Comparison of ENCODE assay signal across 9 cellular contexts in the genomic region with DNA sequence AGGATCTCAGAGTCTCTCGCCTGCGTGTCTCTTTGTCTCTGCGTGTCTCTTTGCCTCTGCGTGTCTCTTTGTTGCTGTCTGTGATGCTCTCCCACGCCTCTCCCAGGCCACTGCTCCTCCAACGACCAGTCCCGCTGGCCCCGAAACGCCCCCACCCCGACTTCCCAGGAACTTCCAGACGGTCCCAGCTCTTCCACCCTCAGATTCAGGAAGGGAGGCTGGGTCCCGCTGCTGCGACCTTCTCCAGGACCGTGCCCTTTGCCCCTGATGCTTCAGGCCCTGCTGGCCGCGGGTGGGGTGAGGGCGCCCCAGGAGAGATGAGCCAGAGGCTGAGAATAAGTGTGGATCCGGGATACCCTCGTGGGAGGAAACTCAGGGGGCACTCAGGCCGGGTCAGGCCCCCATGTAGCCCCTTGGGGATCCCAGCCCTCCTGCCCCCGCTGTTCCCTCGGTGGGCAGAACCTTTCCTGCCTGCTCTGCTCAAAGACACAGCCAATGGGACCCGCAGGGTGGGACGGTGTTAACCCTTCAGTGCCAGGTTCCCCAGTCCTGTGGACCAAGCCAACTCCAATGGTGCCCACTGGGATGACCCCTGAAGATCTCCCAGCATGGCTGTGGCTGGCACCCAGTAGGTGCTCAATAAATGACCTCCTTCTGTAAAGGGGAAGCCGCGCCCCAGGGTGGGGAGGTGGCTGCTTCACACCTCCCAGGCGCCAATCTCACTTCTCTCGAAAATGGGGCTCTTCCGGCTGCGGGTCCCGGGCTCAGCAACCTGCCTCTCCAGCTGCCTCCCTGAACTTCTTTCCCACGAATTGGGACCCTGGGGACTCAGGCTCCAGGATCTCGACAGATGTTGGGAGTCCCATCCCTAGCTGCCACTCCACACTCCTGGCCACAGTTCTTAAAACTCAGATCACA. TPM values are rescaled to one million over a fixed set of nuclear protein-coding genes. Genes with fewer than 3 reads are reported as not detected.
DNase-seq lines count a peak whose midpoint lies in the region; ATAC-seq and TF ChIP-seq lines count a peak whose summit lies in the region.
"Had no signal": no experiment of that assay in that cellular context is flagged by ENCODE, and none has a peak within 500 bp of the region (broad histone marks: within the 10 kb centered on the region; RNA-seq: fewer than 3 reads in every experiment).

No MANE protein-coding gene starts in this region.

- peaks cover 5 to 20% of the 10 kb centered on the region in 2 donors for H3K4me1 ChIP-seq in thoracic aorta (ENCODE audit: control insufficient read depth in 1 of 2, low read depth in 2 of 2)

- CTCF ChIA-PET in activated naive CD4-positive, alpha-beta T cell treated with anti-CD3 and anti-CD28 coated beads, Interleukin-2, amount 10 ng/mL, durations not matched to agents 7 days and 5 days (lab: Charles Lee), result interaction anchor here (1.0 kb wide), 1 partner anchor 181 kb away, joined by 3 read pairs; no protein-coding TSS in a partner anchor
- CTCF ChIA-PET in WTC11 (lab: Charles Lee), result interaction anchor here (0.6 to 4.4 kb wide), 14 partner anchors 8 to 348 kb away, joined by 3 to 17 read pairs (median 5); a partner anchor contains a TSS

- peaks cover 95% of the 10 kb centered on the region for H3K27me3 Mint-ChIP-seq in activated naive CD4-positive, alpha-beta T cell treated with anti-CD3 and anti-CD28 coated beads, Interleukin-2, amount 10 ng/mL, durations not matched to agents 7 days and 5 days
- peaks cover 61% of the 10 kb centered on the region for H3K27me3 Mint-ChIP-seq in WTC11 (ENCODE audit: low read depth)

- H3K27me3 ChIP-seq in thoracic aorta (replicated peaks; ENCODE audit: insufficient read depth), result peaks cover 1% of the 10 kb centered on the region

- POLR2A ChIA-PET in WTC11 (lab: Charles Lee), result no interaction called here

- peak; percentile 23 for DNase-seq in activated naive CD4-positive, alpha-beta T cell treated with anti-CD3 and anti-CD28 coated beads, Interleukin-2, amount 10 ng/mL, durations not matched to agents 7 days and 5 days
- no peak for DNase-seq in activated naive CD4-positive, alpha-beta T cell treated with anti-CD3 and anti-CD28 coated beads, Interleukin-2, amount 50 U/mL, for 16 hours
- DNase-seq in WTC11 (ENCODE audit: low spot score), result peak; percentile 45
- no peak for DNase-seq in thoracic aorta (ENCODE audit: low spot score)
- DNase-seq in RPMI8226, result no peak
- DNase-seq in middle frontal gyrus (ENCODE audit: extremely low spot score, low spot score), result no peak

- no peak overlapping the region for H3K27ac Mint-ChIP-seq in activated naive CD4-positive, alpha-beta T cell treated with anti-CD3 and anti-CD28 coated beads, Interleukin-2, amount 10 ng/mL, durations not matched to agents 7 days and 5 days
- H3K27ac Mint-ChIP-seq in WTC11, result no peak overlapping the region

- peaks cover 29% of the 10 kb centered on the region for H3K4me1 Mint-ChIP-seq in activated naive CD4-positive, alpha-beta T cell treated with anti-CD3 and anti-CD28 coated beads, Interleukin-2, amount 10 ng/mL, durations not matched to agents 7 days and 5 days
- H3K4me1 Mint-ChIP-seq in WTC11, result peaks cover 31% of the 10 kb centered on the region

- TF ChIP-seq CTCF in WTC11 (IDR thresholded peaks at IDR 0.05) (no peak), thoracic aorta (IDR thresholded peaks at IDR 0.05) (no peak)

- H3K36me3 ChIP-seq in thoracic aorta, result no peaks in the 10 kb centered on the region
- H3K36me3 ChIP-seq: MG63 had no signal

- H3K36me3 Mint-ChIP-seq in activated naive CD4-positive, alpha-beta T cell treated with anti-CD3 and anti-CD28 coated beads, Interleukin-2, amount 10 ng/mL, durations not matched to agents 7 days and 5 days, result peaks cover 2% of the 10 kb centered on the region
- peaks cover 2% of the 10 kb centered on the region; the same call in 1 of the 2 replicates for H3K36me3 Mint-ChIP-seq in WTC11

- ATAC-seq in WTC11 (no peak), thoracic aorta (ENCODE audit: insufficient number of reproducible peaks, low FRiP score, low read depth) (no peak), GM21381 (IDR thresholded peaks at IDR 0.05; ENCODE audit: unreplicated experiment) (no peak)

- H3K4me3 ChIP-seq in iPS-18c (ENCODE audit: insufficient read depth, low read depth, low read length) (peak overlapping the region; percentile 60), thoracic aorta (peak overlapping the region; percentile 69)

- no peaks in the 10 kb centered on the region for H3K9me3 ChIP-seq in iPS-18c (ENCODE audit: control insufficient read depth, insufficient read depth, low read length)
- no peaks in the 10 kb centered on the region for H3K9me3 ChIP-seq in thoracic aorta
- H3K9me3 ChIP-seq: MG63 had no signal

- peak overlapping the region; percentile 48 for H3K4me3 Mint-ChIP-seq in activated naive CD4-positive, alpha-beta T cell treated with anti-CD3 and anti-CD28 coated beads, Interleukin-2, amount 10 ng/mL, durations not matched to agents 7 days and 5 days
- H3K4me3 Mint-ChIP-seq in WTC11, result peak overlapping the region; percentile 80

- H3K27ac ChIP-seq in thoracic aorta, result no peak overlapping the region

- H3K9me3 Mint-ChIP-seq in activated naive CD4-positive, alpha-beta T cell treated with anti-CD3 and anti-CD28 coated beads, Interleukin-2, amount 10 ng/mL, durations not matched to agents 7 days and 5 days, result no peaks in the 10 kb centered on the region
- no peaks in the 10 kb centered on the region for H3K9me3 Mint-ChIP-seq in WTC11

TF ChIP-seq in WTC11, 78 proteins besides CTCF, POLR2A, EP300 and RAD21:
- TF ChIP-seq, protein P1, sequence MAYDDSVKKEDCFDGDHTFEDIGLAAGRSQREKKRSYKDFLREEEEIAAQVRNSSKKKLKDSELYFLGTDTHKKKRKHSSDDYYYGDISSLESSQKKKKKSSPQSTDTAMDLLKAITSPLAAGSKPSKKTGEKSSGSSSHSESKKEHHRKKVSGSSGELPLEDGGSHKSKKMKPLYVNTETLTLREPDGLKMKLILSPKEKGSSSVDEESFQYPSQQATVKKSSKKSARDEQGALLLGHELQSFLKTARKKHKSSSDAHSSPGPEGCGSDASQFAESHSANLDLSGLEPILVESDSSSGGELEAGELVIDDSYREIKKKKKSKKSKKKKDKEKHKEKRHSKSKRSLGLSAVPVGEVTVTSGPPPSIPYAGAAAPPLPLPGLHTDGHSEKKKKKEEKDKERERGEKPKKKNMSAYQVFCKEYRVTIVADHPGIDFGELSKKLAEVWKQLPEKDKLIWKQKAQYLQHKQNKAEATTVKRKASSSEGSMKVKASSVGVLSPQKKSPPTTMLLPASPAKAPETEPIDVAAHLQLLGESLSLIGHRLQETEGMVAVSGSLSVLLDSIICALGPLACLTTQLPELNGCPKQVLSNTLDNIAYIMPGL (CRISPR knock-in tag; IDR thresholded peaks at IDR 0.05), result 0 out of 2 replicates have a peak, but pooled peaks have one; percentile 33
- TF ChIP-seq FOXP1 (CRISPR knock-in tag; IDR thresholded peaks at IDR 0.05; ENCODE audit: borderline replicate concordance), result no peak

RNA-seq across cellular contexts. Expression of a gene that starts 1.5 kb away (rescaled TPM):
- total RNA-seq in WTC11 (2021), result 3.8 to 5.4 TPM (median 4.1 TPM) in 3 replicates
- total RNA-seq in thoracic aorta, result 1 to 10 TPM; 2.4 to 8.7 TPM

RNA-seq across cellular contexts. Expression of a gene that starts 15.5 kb away (rescaled TPM):
- 65.1 to 74.9 TPM (median 68.7 TPM) in 3 replicates for total RNA-seq in WTC11 (2021)
- 10 to 100 TPM; 42.0 to 57.3 TPM for total RNA-seq in thoracic aorta

RNA-seq across cellular contexts. Expression of a gene that starts 25.0 kb away (rescaled TPM):
- total RNA-seq in WTC11 (2021) (50.3 to 59.4 TPM (median 53.8 TPM) in 3 replicates), thoracic aorta (10 to 100 TPM; 17.1 to 30.5 TPM)

RNA-seq across cellular contexts. Expression of a gene that starts 47.1 kb away (rescaled TPM):
- 43.6 to 50.9 TPM (median 49.3 TPM) in 3 replicates for total RNA-seq in WTC11 (2021)
- 10 to 100 TPM; 14.4 to 37.7 TPM for total RNA-seq in thoracic aorta

RNA-seq across cellular contexts. Expression of a gene that starts 50.1 kb away (rescaled TPM):
- total RNA-seq in WTC11 (2021) (2.1 to 3.3 TPM (median 2.5 TPM) in 3 replicates), thoracic aorta (10 to 100 TPM; 16.2 to 21.0 TPM)

Comparison
In these comparisons a context has a peak if more than half of its experiments do, and no peak if none do; other contexts are left out.
1. DNase-seq: peak in activated naive CD4-positive, alpha-beta T cell treated with anti-CD3 and anti-CD28 coated beads, Interleukin-2, amount 10 ng/mL, durations not matched to agents 7 days and 5 days (single experiment) and WTC11 (single experiment); none in activated naive CD4-positive, alpha-beta T cell treated with anti-CD3 and anti-CD28 coated beads, Interleukin-2, amount 50 U/mL, for 16 hours (single experiment), thoracic aorta (single experiment), RPMI8226 (single experiment) and middle frontal gyrus (single experiment).